22 cellular contexts compared by ENCODE assay signal in genomic region chr9:101848485-101848919, GRCh38.
DNase-seq lines count a peak whose midpoint lies in the region; ATAC-seq and FAIRE-seq lines count a peak whose summit lies in the region.
"Had no signal": no experiment of that assay in that cellular context is flagged by ENCODE, and none has a peak within 500 bp of the region (broad histone marks: within the 10 kb centered on the region; RNA-seq: fewer than 3 reads in every experiment).

No MANE protein-coding gene starts in this region.

- ATAC-seq in right cardiac atrium (peak; percentile 31 to 54), Right ventricle myocardium inferior (no peak)
- ATAC-seq: T-cell had no signal

- no peaks in the 10 kb centered on the region for H3K27me3 ChIP-seq in right cardiac atrium (ENCODE audit: control insufficient read depth, insufficient read depth)
- H3K27me3 ChIP-seq in SJCRH30 = peaks cover 10% of the 10 kb centered on the region; the same call in 1 of the 2 replicates
- H3K27me3 ChIP-seq: neutrophil, spleen, stomach had no signal

- 43% methylated on average over 6 of the region's 6 CpGs for WGBS in right cardiac atrium

- FAIRE-seq in urothelium cell line (lab: Jason Lieb, UNC) = no peak
- FAIRE-seq: bronchial epithelial cell, frontal cortex, GM18507 had no signal

- H3K4me3 ChIP-seq in right cardiac atrium (ENCODE audit: low read length) (no peak overlapping the region), SJCRH30 (no peak overlapping the region)
- H3K4me3 ChIP-seq: spleen, stomach had no signal

- H3K27ac ChIP-seq in right cardiac atrium (ENCODE audit: low read length) (no peak overlapping the region), SJCRH30 (no peak overlapping the region)
- H3K27ac ChIP-seq: neutrophil, spleen, stomach had no signal

- no peaks in the 10 kb centered on the region for H3K36me3 ChIP-seq in SJCRH30
- H3K36me3 ChIP-seq: neutrophil, spleen, stomach had no signal

- DNase-seq in right cardiac atrium (no peak), Right ventricle myocardium inferior (ENCODE audit: missing footprints) (no peak), SJCRH30 (peak; percentile 45 to 72), islet precursor cell (peak; percentile 58), urothelium cell line (ENCODE audit: low spot score) (peak; percentile 32), iPS-NIHi11 (ENCODE audit: low spot score) (no peak), NCI-H1092 (lab: John Stamatoyannopoulos, UW) (no peak), NCI-H2081 (lab: John Stamatoyannopoulos, UW) (no peak)
- DNase-seq: activated CD4-positive, CD25-positive, alpha-beta regulatory T cell; activated naive CD4-positive, alpha-beta T cell treated with anti-CD3 and anti-CD28 coated beads for 36 hours; CD8-positive, alpha-beta memory T cell; GOT3; Karpas-422; mesendoderm; NCI-H2227 treated with DMSO at 0.1 percent for 48 hours; spleen; stomach; T-cell had no signal

- intact Hi-C loops in right cardiac atrium (cut with DNase I) = no loop called here
- intact Hi-C loops in Right ventricle myocardium inferior (cut with DNase I) = no loop called here

- H3K4me1 ChIP-seq in right cardiac atrium (ENCODE audit: control insufficient read depth, insufficient read depth, low read length) (no peaks in the 10 kb centered on the region), SJCRH30 (no peaks in the 10 kb centered on the region)
- H3K4me1 ChIP-seq: spleen, stomach had no signal

- H3K9me3 ChIP-seq in right cardiac atrium (ENCODE audit: control insufficient read depth, low read length) (no peaks in the 10 kb centered on the region), SJCRH30 (replicated peaks) (no peaks in the 10 kb centered on the region)
- H3K9me3 ChIP-seq: neutrophil, stomach had no signal

Comparison
In these comparisons a context has a peak if more than half of its experiments do, and no peak if none do; other contexts are left out.
1. DNase-seq: peak in SJCRH30 (2 of 2), islet precursor cell (single experiment) and urothelium cell line (single experiment); none in right cardiac atrium (0 of 3), Right ventricle myocardium inferior (single experiment), iPS-NIHi11 (single experiment), NCI-H1092 (single experiment) and NCI-H2081 (0 of 2).